ENCODE assay signal across 2 cellular contexts in the genomic region with DNA sequence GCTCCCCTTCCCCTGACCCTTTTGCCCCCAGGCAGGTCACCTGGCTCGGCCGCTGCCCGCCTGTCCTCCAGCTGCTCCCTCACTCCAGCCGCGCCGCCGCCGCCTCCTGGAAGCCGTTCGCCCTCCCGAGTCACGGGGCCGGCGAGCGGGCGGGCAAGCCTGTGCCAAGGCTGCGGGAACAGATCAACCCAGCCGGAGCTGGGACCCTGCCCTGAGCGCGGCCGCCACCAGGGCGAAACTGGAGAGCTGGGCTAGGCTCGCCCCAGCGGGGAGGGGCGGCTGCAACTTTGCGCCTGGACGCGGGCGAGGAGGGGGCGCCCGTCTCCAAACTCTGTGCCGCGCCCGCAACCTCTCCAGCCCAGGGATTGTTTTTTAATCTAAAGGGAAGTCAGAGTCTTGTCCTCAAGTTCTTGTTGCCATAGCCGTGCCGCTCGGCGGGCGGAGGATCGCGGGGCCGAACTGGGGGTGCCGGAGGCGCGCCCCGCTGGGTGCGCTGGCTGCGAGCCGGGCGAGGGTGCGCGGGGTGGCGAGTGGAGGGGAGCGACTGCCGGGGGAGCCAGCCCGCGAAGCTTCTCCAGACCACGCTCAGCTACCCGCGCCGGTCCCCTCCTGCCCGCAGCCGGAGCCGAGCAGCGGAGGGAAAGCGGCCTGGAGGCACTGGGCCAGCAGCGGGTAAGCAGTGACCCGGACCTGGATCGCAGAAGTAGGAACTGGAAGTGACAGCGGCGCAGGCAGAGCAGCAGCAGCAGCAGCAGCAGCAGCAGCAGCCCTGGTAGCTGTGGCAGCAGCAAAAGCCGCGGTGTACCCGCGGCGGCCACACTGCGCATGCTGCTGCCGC.
A peak's percentile ranks its signal among the peaks of the same experiment; 100 is the strongest.
TF ChIP-seq lines count a peak whose summit lies in the region.

No MANE protein-coding gene starts in this region.

TF ChIP-seq in GM23338, 12 proteins besides CTCF, POLR2A, EP300 and RAD21 (continues in another document):
- TF ChIP-seq STAT1 (IDR thresholded peaks at IDR 0.05; ENCODE audit: unreplicated experiment) (no peak), EZH2phosphoT487 (IDR thresholded peaks at IDR 0.05; ENCODE audit: unreplicated experiment) (no peak), ZNF114 (CRISPR knock-in tag; IDR thresholded peaks at IDR 0.05) (no peak), ZNF331 (CRISPR knock-in tag; IDR thresholded peaks at IDR 0.05; ENCODE audit: low read depth) (no peak), NANOG (IDR thresholded peaks at IDR 0.05; ENCODE audit: borderline replicate concordance) (no peak), POLR2AphosphoS5 (IDR thresholded peaks at IDR 0.05; ENCODE audit: low read depth) (no peak; the same call in 1 of the 2 replicates)
- TF ChIP-seq, protein P1, sequence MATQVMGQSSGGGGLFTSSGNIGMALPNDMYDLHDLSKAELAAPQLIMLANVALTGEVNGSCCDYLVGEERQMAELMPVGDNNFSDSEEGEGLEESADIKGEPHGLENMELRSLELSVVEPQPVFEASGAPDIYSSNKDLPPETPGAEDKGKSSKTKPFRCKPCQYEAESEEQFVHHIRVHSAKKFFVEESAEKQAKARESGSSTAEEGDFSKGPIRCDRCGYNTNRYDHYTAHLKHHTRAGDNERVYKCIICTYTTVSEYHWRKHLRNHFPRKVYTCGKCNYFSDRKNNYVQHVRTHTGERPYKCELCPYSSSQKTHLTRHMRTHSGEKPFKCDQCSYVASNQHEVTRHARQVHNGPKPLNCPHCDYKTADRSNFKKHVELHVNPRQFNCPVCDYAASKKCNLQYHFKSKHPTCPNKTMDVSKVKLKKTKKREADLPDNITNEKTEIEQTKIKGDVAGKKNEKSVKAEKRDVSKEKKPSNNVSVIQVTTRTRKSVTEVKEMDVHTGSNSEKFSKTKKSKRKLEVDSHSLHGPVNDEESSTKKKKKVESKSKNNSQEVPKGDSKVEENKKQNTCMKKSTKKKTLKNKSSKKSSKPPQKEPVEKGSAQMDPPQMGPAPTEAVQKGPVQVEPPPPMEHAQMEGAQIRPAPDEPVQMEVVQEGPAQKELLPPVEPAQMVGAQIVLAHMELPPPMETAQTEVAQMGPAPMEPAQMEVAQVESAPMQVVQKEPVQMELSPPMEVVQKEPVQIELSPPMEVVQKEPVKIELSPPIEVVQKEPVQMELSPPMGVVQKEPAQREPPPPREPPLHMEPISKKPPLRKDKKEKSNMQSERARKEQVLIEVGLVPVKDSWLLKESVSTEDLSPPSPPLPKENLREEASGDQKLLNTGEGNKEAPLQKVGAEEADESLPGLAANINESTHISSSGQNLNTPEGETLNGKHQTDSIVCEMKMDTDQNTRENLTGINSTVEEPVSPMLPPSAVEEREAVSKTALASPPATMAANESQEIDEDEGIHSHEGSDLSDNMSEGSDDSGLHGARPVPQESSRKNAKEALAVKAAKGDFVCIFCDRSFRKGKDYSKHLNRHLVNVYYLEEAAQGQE (IDR thresholded peaks at IDR 0.05; ENCODE audit: unreplicated experiment) = no peak
- TF ChIP-seq, protein P2, sequence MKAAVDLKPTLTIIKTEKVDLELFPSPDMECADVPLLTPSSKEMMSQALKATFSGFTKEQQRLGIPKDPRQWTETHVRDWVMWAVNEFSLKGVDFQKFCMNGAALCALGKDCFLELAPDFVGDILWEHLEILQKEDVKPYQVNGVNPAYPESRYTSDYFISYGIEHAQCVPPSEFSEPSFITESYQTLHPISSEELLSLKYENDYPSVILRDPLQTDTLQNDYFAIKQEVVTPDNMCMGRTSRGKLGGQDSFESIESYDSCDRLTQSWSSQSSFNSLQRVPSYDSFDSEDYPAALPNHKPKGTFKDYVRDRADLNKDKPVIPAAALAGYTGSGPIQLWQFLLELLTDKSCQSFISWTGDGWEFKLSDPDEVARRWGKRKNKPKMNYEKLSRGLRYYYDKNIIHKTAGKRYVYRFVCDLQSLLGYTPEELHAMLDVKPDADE (IDR thresholded peaks at IDR 0.05) = no peak

TF ChIP-seq in K562, 482 proteins besides CTCF, POLR2A, EP300 and RAD21 (continues in another document):
- no peak for TF ChIP-seq ZNF354B (CRISPR knock-in tag; IDR thresholded peaks at IDR 0.05)
- no peak for TF ChIP-seq HSF4 (CRISPR knock-in tag; IDR thresholded peaks at IDR 0.05; ENCODE audit: borderline replicate concordance)
- TF ChIP-seq RNF2 (IDR thresholded peaks at IDR 0.05) = no peak
- no peak for TF ChIP-seq ZNF23 (CRISPR knock-in tag; IDR thresholded peaks at IDR 0.05)
- TF ChIP-seq ETV5 (CRISPR knock-in tag; IDR thresholded peaks at IDR 0.05; ENCODE audit: low read depth) = 0 out of 2 replicates have a peak, but pooled peaks have one; percentile 39
- peak; percentile 60; the same call in 1 of the 2 replicates for TF ChIP-seq HNRNPL (IDR thresholded peaks at IDR 0.05; ENCODE audit: low read depth, low read length)
- TF ChIP-seq NONO (IDR thresholded peaks at IDR 0.05; ENCODE audit: low read depth in 2 of 2, low read length in 1 of 2) = peak; percentile 32 to 41; a peak in 1 of 4 replicates
- TF ChIP-seq ZNF586 (CRISPR knock-in tag; conservative IDR thresholded peaks at IDR 0.05) = no peak
- TF ChIP-seq RFX1 (IDR thresholded peaks at IDR 0.05) = no peak
- peak; percentile 48 for TF ChIP-seq TAF1 (IDR thresholded peaks at IDR 0.05; ENCODE audit: control insufficient read depth, extremely low read depth, insufficient read depth, low read length, severe bottlenecking)
- TF ChIP-seq, protein P3, sequence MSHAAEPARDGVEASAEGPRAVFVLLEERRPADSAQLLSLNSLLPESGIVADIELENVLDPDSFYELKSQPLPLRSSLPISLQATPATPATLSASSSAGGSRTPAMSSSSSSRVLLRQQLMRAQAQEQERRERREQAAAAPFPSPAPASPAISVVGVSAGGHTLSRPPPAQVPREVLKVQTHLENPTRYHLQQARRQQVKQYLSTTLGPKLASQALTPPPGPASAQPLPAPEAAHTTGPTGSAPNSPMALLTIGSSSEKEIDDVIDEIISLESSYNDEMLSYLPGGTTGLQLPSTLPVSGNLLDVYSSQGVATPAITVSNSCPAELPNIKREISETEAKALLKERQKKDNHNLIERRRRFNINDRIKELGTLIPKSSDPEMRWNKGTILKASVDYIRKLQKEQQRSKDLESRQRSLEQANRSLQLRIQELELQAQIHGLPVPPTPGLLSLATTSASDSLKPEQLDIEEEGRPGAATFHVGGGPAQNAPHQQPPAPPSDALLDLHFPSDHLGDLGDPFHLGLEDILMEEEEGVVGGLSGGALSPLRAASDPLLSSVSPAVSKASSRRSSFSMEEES (CRISPR knock-in tag; IDR thresholded peaks at IDR 0.05) = no peak
- TF ChIP-seq POLR2G (IDR thresholded peaks at IDR 0.05; ENCODE audit: low read depth, low read length) = peak; percentile 80
- no peak for TF ChIP-seq SMARCE1 (IDR thresholded peaks at IDR 0.05)
- TF ChIP-seq, protein P4, sequence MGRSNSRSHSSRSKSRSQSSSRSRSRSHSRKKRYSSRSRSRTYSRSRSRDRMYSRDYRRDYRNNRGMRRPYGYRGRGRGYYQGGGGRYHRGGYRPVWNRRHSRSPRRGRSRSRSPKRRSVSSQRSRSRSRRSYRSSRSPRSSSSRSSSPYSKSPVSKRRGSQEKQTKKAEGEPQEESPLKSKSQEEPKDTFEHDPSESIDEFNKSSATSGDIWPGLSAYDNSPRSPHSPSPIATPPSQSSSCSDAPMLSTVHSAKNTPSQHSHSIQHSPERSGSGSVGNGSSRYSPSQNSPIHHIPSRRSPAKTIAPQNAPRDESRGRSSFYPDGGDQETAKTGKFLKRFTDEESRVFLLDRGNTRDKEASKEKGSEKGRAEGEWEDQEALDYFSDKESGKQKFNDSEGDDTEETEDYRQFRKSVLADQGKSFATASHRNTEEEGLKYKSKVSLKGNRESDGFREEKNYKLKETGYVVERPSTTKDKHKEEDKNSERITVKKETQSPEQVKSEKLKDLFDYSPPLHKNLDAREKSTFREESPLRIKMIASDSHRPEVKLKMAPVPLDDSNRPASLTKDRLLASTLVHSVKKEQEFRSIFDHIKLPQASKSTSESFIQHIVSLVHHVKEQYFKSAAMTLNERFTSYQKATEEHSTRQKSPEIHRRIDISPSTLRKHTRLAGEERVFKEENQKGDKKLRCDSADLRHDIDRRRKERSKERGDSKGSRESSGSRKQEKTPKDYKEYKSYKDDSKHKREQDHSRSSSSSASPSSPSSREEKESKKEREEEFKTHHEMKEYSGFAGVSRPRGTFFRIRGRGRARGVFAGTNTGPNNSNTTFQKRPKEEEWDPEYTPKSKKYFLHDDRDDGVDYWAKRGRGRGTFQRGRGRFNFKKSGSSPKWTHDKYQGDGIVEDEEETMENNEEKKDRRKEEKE (IDR thresholded peaks at IDR 0.05; ENCODE audit: borderline replicate concordance in 1 of 2, control insufficient read depth in 1 of 2, low read depth in 2 of 2, low read length in 1 of 2) = no peak
- TF ChIP-seq ZFP36 (IDR thresholded peaks at IDR 0.05; ENCODE audit: low read depth, low read length, partially characterized antibody) = no peak
- TF ChIP-seq ZBED1 (IDR thresholded peaks at IDR 0.05) = 0 out of 2 replicates have a peak, but pooled peaks have one; percentile 42
- TF ChIP-seq TEAD1 (CRISPR knock-in tag; IDR thresholded peaks at IDR 0.05) = no peak
- TF ChIP-seq HMGN3 (IDR thresholded peaks at IDR 0.05; ENCODE audit: borderline replicate concordance, extremely low read depth, insufficient read length, low read depth, low read length) = peak; percentile 40
- TF ChIP-seq FOXM1 (IDR thresholded peaks at IDR 0.05; ENCODE audit: low read depth) = no peak
- no peak for TF ChIP-seq FOXM1 (CRISPR knock-in tag; IDR thresholded peaks at IDR 0.05; ENCODE audit: low read depth)
- no peak for TF ChIP-seq HDAC6 (IDR thresholded peaks at IDR 0.05; ENCODE audit: low read depth, low read length)
- no peak for TF ChIP-seq ZNF764 (CRISPR knock-in tag; IDR thresholded peaks at IDR 0.05; ENCODE audit: low read depth)
- TF ChIP-seq, protein P5, sequence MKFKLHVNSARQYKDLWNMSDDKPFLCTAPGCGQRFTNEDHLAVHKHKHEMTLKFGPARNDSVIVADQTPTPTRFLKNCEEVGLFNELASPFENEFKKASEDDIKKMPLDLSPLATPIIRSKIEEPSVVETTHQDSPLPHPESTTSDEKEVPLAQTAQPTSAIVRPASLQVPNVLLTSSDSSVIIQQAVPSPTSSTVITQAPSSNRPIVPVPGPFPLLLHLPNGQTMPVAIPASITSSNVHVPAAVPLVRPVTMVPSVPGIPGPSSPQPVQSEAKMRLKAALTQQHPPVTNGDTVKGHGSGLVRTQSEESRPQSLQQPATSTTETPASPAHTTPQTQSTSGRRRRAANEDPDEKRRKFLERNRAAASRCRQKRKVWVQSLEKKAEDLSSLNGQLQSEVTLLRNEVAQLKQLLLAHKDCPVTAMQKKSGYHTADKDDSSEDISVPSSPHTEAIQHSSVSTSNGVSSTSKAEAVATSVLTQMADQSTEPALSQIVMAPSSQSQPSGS (CRISPR knock-in tag; IDR thresholded peaks at IDR 0.05) = no peak
- TF ChIP-seq MAZ (CRISPR knock-in tag; conservative IDR thresholded peaks at IDR 0.05 in 1 of 2, IDR thresholded peaks at IDR 0.05 in 1 of 2) = peak; percentile 35 to 75
- no peak for TF ChIP-seq NCOA4 (IDR thresholded peaks at IDR 0.05; ENCODE audit: partially characterized antibody)
- TF ChIP-seq SPI1 (IDR thresholded peaks at IDR 0.05; ENCODE audit: borderline replicate concordance, low read depth, low read length) = 0 out of 2 replicates have a peak, but pooled peaks have one; percentile 53
- peak; percentile 32; the same call in 1 of the 2 replicates for TF ChIP-seq CREM (IDR thresholded peaks at IDR 0.05; ENCODE audit: low read depth)
